ENCODE assay signal across 12 cellular contexts in genomic region chr2:120230515-120231471, GRCh38. TPM values are rescaled to one million over a fixed set of nuclear protein-coding genes. Genes with fewer than 3 reads are reported as not detected.
A peak's percentile ranks its signal among the peaks of the same experiment; 100 is the strongest.
DNase-seq lines count a peak whose midpoint lies in the region; ATAC-seq and TF ChIP-seq lines count a peak whose summit lies in the region.
"Had no signal": no experiment of that assay in that cellular context is flagged by ENCODE, and none has a peak within 500 bp of the region (broad histone marks: within the 10 kb centered on the region; RNA-seq: fewer than 3 reads in every experiment).

No MANE protein-coding gene starts in this region.

- POLR2A ChIA-PET in RWPE1 (lab: Yijun Ruan, JAX; ENCODE audit: low non-redundant PET), result interaction anchor here (0.6 to 0.7 kb wide), 2 partner anchors 83 to 998 kb away, joined by 3 to 6 read pairs; no protein-coding TSS in a partner anchor

- H3K4me1 ChIP-seq in heart right ventricle, result peaks cover 0 to 35% (median 11%) of the 10 kb centered on the region in 9 donors
- H3K4me1 ChIP-seq in lower lobe of right lung, result peaks cover 21% of the 10 kb centered on the region
- H3K4me1 ChIP-seq in upper lobe of right lung, result peaks cover 7% of the 10 kb centered on the region

- ATAC-seq in heart right ventricle, result no peak
- no peak for ATAC-seq in Right ventricle myocardium inferior
- ATAC-seq in lower lobe of right lung, result peak in 1 of 2 donors; percentile 17
- no peak for ATAC-seq in upper lobe of right lung
- ATAC-seq in GM21528 (IDR thresholded peaks at IDR 0.05; ENCODE audit: low FRiP score, unreplicated experiment), result no peak
- ATAC-seq in GM21737 (IDR thresholded peaks at IDR 0.05; ENCODE audit: unreplicated experiment), result no peak
- ATAC-seq in GM21381 (IDR thresholded peaks at IDR 0.05; ENCODE audit: unreplicated experiment), result no peak

- H3K36me3 ChIP-seq in heart right ventricle (no peaks in the 10 kb centered on the region), lower lobe of right lung (no peaks in the 10 kb centered on the region), upper lobe of right lung (no peaks in the 10 kb centered on the region)
- H3K36me3 ChIP-seq: BLaER1 had no signal

- H3K27me3 ChIP-seq in heart right ventricle (no peaks in the 10 kb centered on the region), lower lobe of right lung (ENCODE audit: low read depth) (no peaks in the 10 kb centered on the region), upper lobe of right lung (no peaks in the 10 kb centered on the region)
- H3K27me3 ChIP-seq: BLaER1 had no signal

- H3K9me3 ChIP-seq in heart right ventricle, result no peaks in the 10 kb centered on the region
- H3K9me3 ChIP-seq in lower lobe of right lung, result no peaks in the 10 kb centered on the region
- H3K9me3 ChIP-seq in upper lobe of right lung, result no peaks in the 10 kb centered on the region
- H3K9me3 ChIP-seq: BLaER1 had no signal

- no peak for TF ChIP-seq CTCF in heart right ventricle (IDR thresholded peaks at IDR 0.05)
- no peak for TF ChIP-seq CTCF in RWPE1 (conservative IDR thresholded peaks at IDR 0.05; ENCODE audit: low read depth)
- no peak for TF ChIP-seq CTCF in lower lobe of right lung (IDR thresholded peaks at IDR 0.05)
- no peak for TF ChIP-seq CTCF in upper lobe of right lung (IDR thresholded peaks at IDR 0.05)

- CTCF ChIA-PET in RWPE1 (lab: Yijun Ruan, JAX), result interaction anchor here (0.6 kb wide), 1 partner anchor 513 kb away, joined by 3 read pairs; no protein-coding TSS in a partner anchor

- H3K27ac ChIP-seq in heart right ventricle (peak overlapping the region in 3 of 10 donors; percentile 6 to 89 (median 82)), RWPE1 (peak overlapping the region; percentile 19; the same call in 1 of the 2 replicates), lower lobe of right lung (peak overlapping the region; percentile 50), upper lobe of right lung (no peak overlapping the region)
- H3K27ac ChIP-seq: BLaER1, GM23248 had no signal

- peak overlapping the region in 6 of 10 donors; percentile 45 to 55 (median 50) for H3K4me3 ChIP-seq in heart right ventricle
- peak overlapping the region; percentile 56 for H3K4me3 ChIP-seq in lower lobe of right lung
- peak overlapping the region; percentile 53 for H3K4me3 ChIP-seq in upper lobe of right lung
- H3K4me3 ChIP-seq: BLaER1, GM23248 had no signal

- 71 to 88% methylated on average over 17 of the region's 17 CpGs for WGBS in heart right ventricle, 2 donors

- no peak for DNase-seq in heart right ventricle
- no peak for DNase-seq in Right ventricle myocardium inferior (ENCODE audit: missing footprints)
- no peak for DNase-seq in RWPE1 (ENCODE audit: low spot score)
- DNase-seq in lower lobe of right lung, result no peak
- peak; percentile 56 for DNase-seq in upper lobe of right lung
- DNase-seq: glutamatergic neuron, NCI-H2029 had no signal

- intact Hi-C loops in heart right ventricle (cut with DNase I) (no loop called here), Right ventricle myocardium inferior (cut with DNase I) (no loop called here), lower lobe of right lung (cut with DNase I) (no loop called here), upper lobe of right lung (cut with DNase I) (no loop called here)

RNA-seq across cellular contexts. Expression of gene TMEM185B, which starts 7.6 kb away (rescaled TPM):
- 10 to 100 TPM; 17.9 to 27.7 (median 23.4) TPM for total RNA-seq in heart right ventricle
- polyA plus RNA-seq in heart right ventricle, result 10 to 100 TPM in 1 of 2 donors, 1 to 10 TPM in 1; 5.8 to 10.8 TPM
- total RNA-seq in Right ventricle myocardium inferior, result 20.6 TPM
- 22.2 TPM for total RNA-seq in lower lobe of right lung
- 26.6 TPM for total RNA-seq in upper lobe of right lung

RNA-seq across cellular contexts. Expression of gene RALB, which starts 21.9 kb away (rescaled TPM):
- total RNA-seq in heart right ventricle (10 to 100 TPM; 37.0 to 53.8 (median 45.0) TPM), Right ventricle myocardium inferior (52.0 TPM), lower lobe of right lung (65.8 TPM), upper lobe of right lung (65.9 TPM)
- 10 to 100 TPM; 21.9 to 68.1 TPM for polyA plus RNA-seq in heart right ventricle
